In the genomic region with DNA sequence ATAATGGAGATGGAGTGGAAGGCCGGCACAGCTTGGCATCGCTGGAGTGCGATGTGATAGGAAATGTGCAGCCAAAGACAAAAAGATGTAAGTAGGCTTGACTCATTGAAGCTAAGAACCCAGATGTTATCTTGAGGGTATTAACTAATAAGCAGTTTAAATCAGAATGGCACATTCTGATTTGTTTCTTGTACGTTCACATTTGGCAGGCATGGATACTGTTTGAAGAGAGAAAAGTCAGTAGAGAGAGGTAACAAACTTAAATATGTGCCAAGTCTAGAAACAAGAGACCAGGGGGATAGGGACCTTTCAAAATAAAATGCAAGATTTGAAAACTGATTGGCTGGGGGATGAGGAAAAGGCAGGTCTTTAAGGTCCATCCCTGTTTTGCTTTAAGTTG, we compare ENCODE assay signal across 12 cellular contexts. TPM values are rescaled to one million over a fixed set of nuclear protein-coding genes. Genes with fewer than 3 reads are reported as not detected.
"Had no signal": no experiment of that assay in that cellular context is flagged by ENCODE, and none has a peak within 500 bp of the region (broad histone marks: within the 10 kb centered on the region; RNA-seq: fewer than 3 reads in every experiment).

No MANE protein-coding gene starts in this region.

RNA-seq across cellular contexts. Expression of a gene that starts 51.0 kb away (rescaled TPM):
- total RNA-seq: activated B cell treated with CpG ODN at 0.5 μM for 24 hours; activated CD4-positive, alpha-beta memory T cell treated with anti-CD3 and anti-CD28 coated beads for 36 hours; activated CD4-positive, alpha-beta memory T cell treated with anti-CD3 and anti-CD28 coated beads, Interleukin-2, amount 10 ng/mL, durations not matched to agents 7 days and 5 days; activated CD4-positive, alpha-beta T cell treated with anti-CD3 and anti-CD28 coated beads for 36 hours; activated CD4-positive, alpha-beta T cell treated with anti-CD3 and anti-CD28 coated beads, Interleukin-2, amount 10 ng/mL, durations not matched to agents 7 days and 5 days; activated CD8-positive, alpha-beta memory T cell treated with anti-CD3 and anti-CD28 coated beads for 36 hours; activated CD8-positive, alpha-beta memory T cell treated with anti-CD3 and anti-CD28 coated beads, Interleukin-2, amount 10 ng/mL, durations not matched to agents 7 days and 5 days; activated CD8-positive, alpha-beta T cell treated with anti-CD3 and anti-CD28 coated beads for 36 hours; activated CD8-positive, alpha-beta T cell treated with anti-CD3 and anti-CD28 coated beads, Interleukin-2, amount 10 ng/mL, durations not matched to agents 7 days and 5 days; T-helper 1 cell treated with Interleukin-12 subunit alpha and Interleukin-12 subunit beta and Interleukin-4 antibody, amounts not matched to agents 30 ng/mL and 1 ng/mL, for 36 hours; T-helper 17 cell; WTC11 had no signal
